29 cellular contexts compared by ENCODE assay signal in the genomic region with DNA sequence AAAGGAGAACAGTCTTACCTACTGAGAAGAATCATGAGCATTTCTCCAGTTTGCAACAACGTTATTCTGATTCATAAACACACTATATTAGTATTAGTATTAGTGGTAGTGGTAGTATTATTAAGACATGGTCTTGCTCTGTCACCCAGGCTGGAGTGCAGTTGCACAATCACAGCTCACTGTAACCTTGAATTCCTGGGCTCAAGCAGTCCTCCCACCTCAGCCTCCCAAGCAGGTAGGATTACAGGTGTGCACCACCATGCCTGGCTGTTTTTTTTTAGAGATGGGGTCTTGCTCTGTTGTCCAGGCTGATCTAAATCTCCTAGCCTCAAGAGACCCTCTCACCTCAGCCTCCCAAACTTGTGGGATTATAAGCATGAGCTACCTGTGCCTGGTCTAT.
DNase-seq lines count a peak whose midpoint lies in the region; ATAC-seq, FAIRE-seq and TF ChIP-seq lines count a peak whose summit lies in the region.
"Had no signal": no experiment of that assay in that cellular context is flagged by ENCODE, and none has a peak within 500 bp of the region (broad histone marks: within the 10 kb centered on the region; RNA-seq: fewer than 3 reads in every experiment).

No MANE protein-coding gene starts in this region.

- no peak overlapping the region for H3K9ac ChIP-seq in HepG2 (ENCODE audit: insufficient read depth, low read depth, low read length)
- H3K9ac ChIP-seq: BLaER1; BLaER1 treated with 17β-estradiol and CSF1 and Interleukin-3, amounts not matched to agents 10 nM and 100 nM had no signal

- POLR2A ChIA-PET in HepG2 (lab: Yijun Ruan, JAX): no interaction called here

- no peak overlapping the region for H3K4me2 ChIP-seq in HepG2 (ENCODE audit: low read depth, low read length)
- H3K4me2 ChIP-seq: A549; BLaER1; BLaER1 treated with 17β-estradiol and CSF1 and Interleukin-3, amounts not matched to agents 10 nM and 100 nM had no signal

- in situ Hi-C loops in HepG2 (cut with HindIII; ENCODE audit: extremely low pct_ligation_motif_present, low pct_unique_long_range_greater_than_20kb): no loop called here

- TF ChIP-seq POLR2A in HepG2 (IDR thresholded peaks at IDR 0.05; ENCODE audit: insufficient read depth in 1 of 2, low read depth in 2 of 2, low read length in 2 of 2): no peak
- no peak for TF ChIP-seq POLR2A in right lobe of liver (IDR thresholded peaks at IDR 0.05)

- peaks cover 14% of the 10 kb centered on the region for H3K4me1 ChIP-seq in HepG2 (ENCODE audit: insufficient read depth, low read length)
- no peaks in the 10 kb centered on the region for H3K4me1 ChIP-seq in right lobe of liver
- H3K4me1 ChIP-seq: A549, BE2C had no signal

- H3K36me3 ChIP-seq in HepG2 (replicated peaks in 1 of 2; ENCODE audit: control insufficient read depth in 1 of 2, insufficient read depth in 2 of 2, low read length in 2 of 2) (no peaks in the 10 kb centered on the region), right lobe of liver (no peaks in the 10 kb centered on the region)
- H3K36me3 ChIP-seq: BE2C; BLaER1; BLaER1 treated with 17β-estradiol and CSF1 and Interleukin-3, amounts not matched to agents 10 nM and 100 nM had no signal

- H3K27ac ChIP-seq in HepG2 (ENCODE audit: extremely low read length, insufficient read depth, low read length) (no peak overlapping the region), right lobe of liver (no peak overlapping the region)
- H3K27ac ChIP-seq: 22Rv1; A549; BLaER1; BLaER1 treated with 17β-estradiol and CSF1 and Interleukin-3, amounts not matched to agents 10 nM and 100 nM; C4-2B had no signal

- H3K79me2 ChIP-seq in HepG2 (ENCODE audit: insufficient read depth, low read length): no peaks in the 10 kb centered on the region

- no peak for TF ChIP-seq CTCF in HepG2 (CRISPR knock-in tag; IDR thresholded peaks at IDR 0.05)
- TF ChIP-seq CTCF in right lobe of liver (IDR thresholded peaks at IDR 0.05): no peak

- intact Hi-C loops in HepG2 (cut with micrococcal nuclease; ENCODE audit: unreplicated experiment): no loop called here
- intact Hi-C loops in right lobe of liver (cut with DNase I): no loop called here

- no peak for TF ChIP-seq RAD21 in HepG2 (CRISPR knock-in tag; IDR thresholded peaks at IDR 0.05)

- no peak overlapping the region for H3K4me3 ChIP-seq in HepG2 (replicated peaks in 1 of 3; ENCODE audit: insufficient read depth in 1 of 3, low read depth in 2 of 3, low read length in 3 of 3)
- no peak overlapping the region for H3K4me3 ChIP-seq in right lobe of liver
- H3K4me3 ChIP-seq: A549; BLaER1; BLaER1 treated with 17β-estradiol and CSF1 and Interleukin-3, amounts not matched to agents 10 nM and 100 nM had no signal

- no peak overlapping the region for H2AFZ ChIP-seq in HepG2 (ENCODE audit: low read length)

- DNase-seq in HepG2 (ENCODE audit: low spot score) (no peak), right lobe of liver (no peak)
- DNase-seq: 8988T; ACHN; AML-193; BE2C; C1 segment of cervical spinal cord; Caco-2; Calu3; CD4-positive, alpha-beta memory T cell; CD4-positive, alpha-beta T cell; CD4-positive, CD25-positive, alpha-beta regulatory T cell; CD8-positive, alpha-beta memory T cell; CD8-positive, alpha-beta T cell; COR-L47; DMS 273 treated with DMSO at 0.1 percent for 48 hours; DMS153; DMS53; DMS79; DMS79 treated with DMSO at 0.1 percent for 48 hours; DND-41; EL had no signal

- H3K27me3 ChIP-seq in HepG2 (ENCODE audit: control insufficient read depth in 1 of 2, insufficient read depth in 2 of 2, low read length in 2 of 2) (no peaks in the 10 kb centered on the region), right lobe of liver (no peaks in the 10 kb centered on the region)
- H3K27me3 ChIP-seq: BE2C; BLaER1; BLaER1 treated with 17β-estradiol and CSF1 and Interleukin-3, amounts not matched to agents 10 nM and 100 nM had no signal

- ATAC-seq in HepG2 (no peak), right lobe of liver (no peak)
- ATAC-seq: A549; CD8-positive, alpha-beta T cell had no signal

- BruUV-seq in HepG2 (replicated peaks; lab: Mats Ljungman, UMichigan): no TSS peak

- FAIRE-seq in HepG2 (lab: Jason Lieb, UNC): no peak
- FAIRE-seq: A204.1, A549, D721Med had no signal

- CTCF ChIA-PET in HepG2 (lab: Yijun Ruan, JAX; ENCODE audit: low intra/inter-chr PET ratio, low total read pairs): no interaction called here

- TF ChIP-seq EP300 in HepG2 (IDR thresholded peaks at IDR 0.05; ENCODE audit: low read depth in 2 of 2, low read length in 2 of 2): no peak
- no peak for TF ChIP-seq EP300 in HepG2 (CRISPR knock-in tag; IDR thresholded peaks at IDR 0.05; ENCODE audit: borderline replicate concordance)

- 40% methylated on average over 1 of the region's 1 CpG for whole genome bisulfite sequencing in HepG2 (ENCODE audit: low lambda C conversion rate)
- WGBS in right lobe of liver (ENCODE audit: insufficient coverage, low coverage, low lambda C conversion rate, missing lambda C conversion rate): 47% methylated on average over 1 of the region's 1 CpG

- H4K20me1 ChIP-seq in HepG2 (ENCODE audit: insufficient read depth, low read length): no peaks in the 10 kb centered on the region
- H4K20me1 ChIP-seq: BLaER1; BLaER1 treated with 17β-estradiol and CSF1 and Interleukin-3, amounts not matched to agents 10 nM and 100 nM had no signal

- H3K9me3 ChIP-seq in HepG2 (ENCODE audit: low read length) (no peaks in the 10 kb centered on the region), right lobe of liver (no peaks in the 10 kb centered on the region)
- H3K9me3 ChIP-seq: A549; BE2C; BLaER1; BLaER1 treated with 17β-estradiol and CSF1 and Interleukin-3, amounts not matched to agents 10 nM and 100 nM; Caco-2 had no signal

TF ChIP-seq in HepG2, 621 proteins besides CTCF, POLR2A, EP300 and RAD21 (continues in another document):
- TF ChIP-seq, protein P1, sequence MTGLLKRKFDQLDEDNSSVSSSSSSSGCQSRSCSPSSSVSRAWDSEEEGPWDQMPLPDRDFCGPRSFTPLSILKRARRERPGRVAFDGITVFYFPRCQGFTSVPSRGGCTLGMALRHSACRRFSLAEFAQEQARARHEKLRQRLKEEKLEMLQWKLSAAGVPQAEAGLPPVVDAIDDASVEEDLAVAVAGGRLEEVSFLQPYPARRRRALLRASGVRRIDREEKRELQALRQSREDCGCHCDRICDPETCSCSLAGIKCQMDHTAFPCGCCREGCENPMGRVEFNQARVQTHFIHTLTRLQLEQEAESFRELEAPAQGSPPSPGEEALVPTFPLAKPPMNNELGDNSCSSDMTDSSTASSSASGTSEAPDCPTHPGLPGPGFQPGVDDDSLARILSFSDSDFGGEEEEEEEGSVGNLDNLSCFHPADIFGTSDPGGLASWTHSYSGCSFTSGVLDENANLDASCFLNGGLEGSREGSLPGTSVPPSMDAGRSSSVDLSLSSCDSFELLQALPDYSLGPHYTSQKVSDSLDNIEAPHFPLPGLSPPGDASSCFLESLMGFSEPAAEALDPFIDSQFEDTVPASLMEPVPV (CRISPR knock-in tag; IDR thresholded peaks at IDR 0.05): no peak
- peak; percentile 73 for TF ChIP-seq ZNF460 (CRISPR knock-in tag; IDR thresholded peaks at IDR 0.05; ENCODE audit: borderline replicate concordance)
- no peak for TF ChIP-seq RNF2 (conservative IDR thresholded peaks at IDR 0.05; ENCODE audit: low read depth)
- TF ChIP-seq KMT2B (CRISPR knock-in tag; IDR thresholded peaks at IDR 0.05): no peak
- 0 out of 2 replicates have a peak, but pooled peaks have one; percentile 16 for TF ChIP-seq CEBPG (CRISPR knock-in tag; IDR thresholded peaks at IDR 0.05)
- TF ChIP-seq, protein P2, sequence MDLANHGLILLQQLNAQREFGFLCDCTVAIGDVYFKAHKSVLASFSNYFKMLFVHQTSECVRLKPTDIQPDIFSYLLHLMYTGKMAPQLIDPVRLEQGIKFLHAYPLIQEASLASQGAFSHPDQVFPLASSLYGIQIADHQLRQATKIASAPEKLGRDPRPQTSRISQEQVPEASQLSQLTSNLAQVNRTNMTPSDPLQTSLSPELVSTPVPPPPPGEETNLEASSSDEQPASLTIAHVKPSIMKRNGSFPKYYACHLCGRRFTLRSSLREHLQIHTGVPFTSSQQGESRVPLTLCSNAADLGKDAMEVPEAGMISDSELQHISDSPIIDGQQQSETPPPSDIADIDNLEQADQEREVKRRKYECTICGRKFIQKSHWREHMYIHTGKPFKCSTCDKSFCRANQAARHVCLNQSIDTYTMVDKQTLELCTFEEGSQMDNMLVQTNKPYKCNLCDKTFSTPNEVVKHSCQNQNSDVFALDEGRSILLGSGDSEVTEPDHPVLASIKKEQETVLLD (CRISPR knock-in tag; IDR thresholded peaks at IDR 0.05; ENCODE audit: low read depth): no peak
- TF ChIP-seq ETV6 (CRISPR knock-in tag; conservative IDR thresholded peaks at IDR 0.05): no peak
- no peak for TF ChIP-seq NR2F6 (IDR thresholded peaks at IDR 0.05)
- no peak for TF ChIP-seq NR2F6 (CRISPR knock-in tag; IDR thresholded peaks at IDR 0.05)
- no peak for TF ChIP-seq ZEB1 (IDR thresholded peaks at IDR 0.05; ENCODE audit: insufficient replicate concordance, low read depth)
- TF ChIP-seq ZNF775 (CRISPR knock-in tag; IDR thresholded peaks at IDR 0.05; ENCODE audit: borderline replicate concordance): no peak
- TF ChIP-seq, protein P3, sequence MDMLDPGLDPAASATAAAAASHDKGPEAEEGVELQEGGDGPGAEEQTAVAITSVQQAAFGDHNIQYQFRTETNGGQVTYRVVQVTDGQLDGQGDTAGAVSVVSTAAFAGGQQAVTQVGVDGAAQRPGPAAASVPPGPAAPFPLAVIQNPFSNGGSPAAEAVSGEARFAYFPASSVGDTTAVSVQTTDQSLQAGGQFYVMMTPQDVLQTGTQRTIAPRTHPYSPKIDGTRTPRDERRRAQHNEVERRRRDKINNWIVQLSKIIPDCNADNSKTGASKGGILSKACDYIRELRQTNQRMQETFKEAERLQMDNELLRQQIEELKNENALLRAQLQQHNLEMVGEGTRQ (IDR thresholded peaks at IDR 0.05; ENCODE audit: low read depth, low read length): no peak
- TF ChIP-seq, protein P3 (CRISPR knock-in tag; IDR thresholded peaks at IDR 0.05; ENCODE audit: borderline replicate concordance): no peak
- no peak for TF ChIP-seq NFIC (IDR thresholded peaks at IDR 0.05; ENCODE audit: low read length)
- no peak for TF ChIP-seq ZNF615 (CRISPR knock-in tag; IDR thresholded peaks at IDR 0.05; ENCODE audit: borderline replicate concordance)
- no peak for TF ChIP-seq REL (CRISPR knock-in tag; conservative IDR thresholded peaks at IDR 0.05)
- no peak for TF ChIP-seq PHF5A (CRISPR knock-in tag; IDR thresholded peaks at IDR 0.05; ENCODE audit: low read depth, unreplicated experiment)
- TF ChIP-seq CEBPB (IDR thresholded peaks at IDR 0.05; ENCODE audit: borderline replicate concordance, low read depth, low read length): peak; percentile 55
